ENCODE assay signal across 8 cellular contexts in genomic region chr19:34998777-34999497, GRCh38. TPM values are rescaled to one million over a fixed set of nuclear protein-coding genes. Genes with fewer than 3 reads are reported as not detected.
DNase-seq lines count a peak whose midpoint lies in the region; ATAC-seq and TF ChIP-seq lines count a peak whose summit lies in the region.

No MANE protein-coding gene starts in this region.

- H3K27me3 ChIP-seq in DOHH2 (ENCODE audit: control insufficient read depth, low read length) (no peaks in the 10 kb centered on the region), parathyroid adenoma (ENCODE audit: control insufficient read depth, insufficient read depth, low read length) (no peaks in the 10 kb centered on the region)

- H3K27ac ChIP-seq in DOHH2 (ENCODE audit: low read depth, low read length) (no peak overlapping the region), parathyroid adenoma (peak overlapping the region; percentile 100)

- H3F3A ChIP-seq in DOHH2 (ENCODE audit: control insufficient read depth, insufficient read depth) = peaks cover 19% of the 10 kb centered on the region

- no peak for ATAC-seq in GM19395 (IDR thresholded peaks at IDR 0.05; ENCODE audit: unreplicated experiment)
- ATAC-seq in GM19455 (IDR thresholded peaks at IDR 0.05; ENCODE audit: unreplicated experiment) = no peak

- H3K9me3 ChIP-seq in DOHH2 (ENCODE audit: control insufficient read depth, insufficient read depth, low read length) (no peaks in the 10 kb centered on the region), parathyroid adenoma (ENCODE audit: control insufficient read depth, low read length) (no peaks in the 10 kb centered on the region)

- peak; percentile 20 for DNase-seq in SK-N-DZ (ENCODE audit: low spot score)
- DNase-seq in fibroblast of pulmonary artery (ENCODE audit: low read depth) = no peak
- no peak for DNase-seq in activated effector memory CD4-positive, alpha-beta T cell treated with Interleukin-2 at 50 U/mL for 16 hours
- DNase-seq in KBM-7 = no peak

- H3K4me1 ChIP-seq in DOHH2 (ENCODE audit: control insufficient read depth, low read length) = peaks cover 61% of the 10 kb centered on the region
- peaks cover 4% of the 10 kb centered on the region for H3K4me1 ChIP-seq in parathyroid adenoma

- in situ Hi-C loops in KBM-7 (cut with MboI; ENCODE audit: low pct_unique_long_range_greater_than_20kb, low sequenced_read_pairs) = no loop called here

- peak overlapping the region; percentile 94 for H2AFZ ChIP-seq in parathyroid adenoma

- peaks cover 17% of the 10 kb centered on the region for H4K20me1 ChIP-seq in DOHH2 (ENCODE audit: control insufficient read depth, insufficient read depth, low read depth, low read length)

- TF ChIP-seq CTCF in DOHH2 (IDR thresholded peaks at IDR 0.05; ENCODE audit: low read depth, low read length, poor library complexity, severe bottlenecking) = no peak
- no peak for TF ChIP-seq CTCF in fibroblast of pulmonary artery (IDR thresholded peaks at IDR 0.05; ENCODE audit: low read length, missing control alignments)
- TF ChIP-seq CTCF in parathyroid adenoma (IDR thresholded peaks at IDR 0.05) = no peak

- H3K4me3 ChIP-seq in DOHH2 (ENCODE audit: low read length) = peak overlapping the region; percentile 96
- H3K4me3 ChIP-seq in fibroblast of pulmonary artery (replicated peaks; ENCODE audit: low read depth, low read length) = peak overlapping the region; percentile 86
- peak overlapping the region; percentile 76 for H3K4me3 ChIP-seq in parathyroid adenoma (ENCODE audit: low read depth, low read length)

- peaks cover 32% of the 10 kb centered on the region for H3K36me3 ChIP-seq in DOHH2 (ENCODE audit: control insufficient read depth, low read length)
- H3K36me3 ChIP-seq in parathyroid adenoma (ENCODE audit: control insufficient read depth, insufficient read depth, low read length) = no peaks in the 10 kb centered on the region

- no peak overlapping the region for H3K9ac ChIP-seq in parathyroid adenoma

- peak overlapping the region; percentile 92 for H3K4me2 ChIP-seq in DOHH2 (ENCODE audit: low read length)
- H3K4me2 ChIP-seq in parathyroid adenoma (ENCODE audit: low read length) = peak overlapping the region; percentile 88

- peaks cover 44% of the 10 kb centered on the region for H3K79me2 ChIP-seq in DOHH2 (ENCODE audit: control insufficient read depth, low read length)
- peaks cover 4% of the 10 kb centered on the region for H3K79me2 ChIP-seq in parathyroid adenoma

- no peaks in the 10 kb centered on the region for H3K9me2 ChIP-seq in DOHH2 (replicated peaks; ENCODE audit: control insufficient read depth, low read length)

RNA-seq across cellular contexts. Expression of gene GRAMD1A, which starts 1.2 kb away (rescaled TPM):
- polyA plus RNA-seq in SK-N-DZ (2014; cell fraction: cytosol; rRNA removed) = 11.7 and 12.7 TPM in 2 replicates
- 67.5 and 104 TPM in 2 replicates for polyA plus RNA-seq in SK-N-DZ (2014; cell fraction: nucleus; rRNA removed)

RNA-seq across cellular contexts. Expression of gene SCN1B, which starts 31.3 kb away (rescaled TPM):
- 0.52 and 0.85 TPM in 2 replicates for polyA plus RNA-seq in SK-N-DZ (2014; cell fraction: cytosol; rRNA removed)
- 1.5 and 2.4 TPM in 2 replicates for polyA plus RNA-seq in SK-N-DZ (2014; cell fraction: nucleus; rRNA removed)

RNA-seq across cellular contexts. Expression of gene ZNF792, which starts 34.9 kb away (rescaled TPM):
- polyA plus RNA-seq in SK-N-DZ (2014; cell fraction: cytosol; rRNA removed) = 1.8 and 2.3 TPM in 2 replicates
- polyA plus RNA-seq in SK-N-DZ (2014; cell fraction: nucleus; rRNA removed) = 2.4 and 2.8 TPM in 2 replicates

RNA-seq across cellular contexts. Expression of gene HPN, which starts 42.6 kb away (rescaled TPM):
- polyA plus RNA-seq in SK-N-DZ (2014; cell fraction: cytosol; rRNA removed) = not detected in 2 replicates
- polyA plus RNA-seq in SK-N-DZ (2014; cell fraction: nucleus; rRNA removed) = not detected in 2 replicates
